1 cellular context compared by ENCODE assay signal in the genomic region with DNA sequence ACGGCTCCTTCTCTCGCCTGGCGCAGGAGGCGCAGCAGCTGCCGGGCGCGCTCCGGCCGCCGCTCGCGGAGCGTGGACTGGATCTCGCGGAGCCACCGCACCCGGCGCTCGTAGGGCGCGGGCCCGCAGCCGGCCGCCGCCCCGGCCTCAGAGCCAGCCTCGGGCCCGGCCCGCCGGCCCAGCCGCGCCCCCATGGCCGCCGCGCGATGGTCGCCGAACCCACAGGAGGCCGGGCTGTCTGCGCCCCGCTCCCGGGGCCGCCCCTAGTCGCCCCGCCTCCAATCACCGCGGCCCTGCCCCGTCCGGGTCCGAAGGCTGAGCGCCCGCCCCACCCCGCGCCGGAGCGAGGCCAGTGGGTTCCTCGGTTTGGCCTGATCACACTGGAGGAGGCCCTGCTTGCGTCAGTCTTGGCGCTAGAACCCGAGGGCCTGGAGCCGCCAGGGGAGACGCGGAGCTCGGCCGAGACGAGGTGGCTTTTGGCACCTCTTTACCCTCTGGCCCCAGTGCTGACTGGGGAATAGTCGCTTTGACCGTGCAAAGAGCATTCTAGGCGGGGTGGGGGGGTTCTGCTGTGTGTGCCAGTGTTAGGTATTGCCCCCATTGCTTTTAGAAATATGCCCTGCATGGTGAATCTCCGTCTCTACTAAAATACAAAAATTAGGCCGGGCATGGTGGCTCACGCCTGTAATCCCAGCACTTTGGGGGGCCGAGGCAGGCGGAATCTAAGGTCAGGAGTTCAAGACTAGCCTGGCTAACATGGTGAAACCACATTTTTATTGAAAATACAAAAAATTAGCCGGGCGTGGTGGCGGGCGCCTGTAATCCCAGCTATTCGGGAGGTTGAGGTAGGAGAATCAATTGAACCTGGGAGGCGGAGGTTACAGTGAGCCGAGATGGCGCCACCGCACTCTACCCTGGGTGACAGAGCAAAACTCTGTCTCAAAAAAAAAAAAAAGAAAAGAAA.
TF ChIP-seq lines count a peak whose summit lies in the region.

A gene with protein sequence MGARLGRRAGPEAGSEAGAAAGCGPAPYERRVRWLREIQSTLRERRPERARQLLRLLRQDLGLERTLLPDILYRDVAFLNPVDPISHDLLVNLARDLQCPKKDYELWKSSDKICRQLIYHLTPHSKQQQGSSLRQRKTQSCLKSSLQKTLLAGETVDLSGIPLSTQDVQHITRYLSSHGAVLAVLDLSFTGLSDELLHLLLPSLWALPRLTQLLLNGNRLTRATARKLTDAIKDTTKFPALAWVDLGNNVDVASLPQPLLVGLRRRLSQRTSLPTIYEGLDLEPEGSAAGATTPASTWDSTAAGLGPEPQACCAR (minus strand): TSS at position 228 of the 964 bp plus-strand sequence. CDS start 34 bp downstream, at position 194.

TF ChIP-seq in HepG2, 621 proteins besides CTCF, POLR2A, EP300 and RAD21 (continued from another document and continues in another):
- TF ChIP-seq, protein P1, sequence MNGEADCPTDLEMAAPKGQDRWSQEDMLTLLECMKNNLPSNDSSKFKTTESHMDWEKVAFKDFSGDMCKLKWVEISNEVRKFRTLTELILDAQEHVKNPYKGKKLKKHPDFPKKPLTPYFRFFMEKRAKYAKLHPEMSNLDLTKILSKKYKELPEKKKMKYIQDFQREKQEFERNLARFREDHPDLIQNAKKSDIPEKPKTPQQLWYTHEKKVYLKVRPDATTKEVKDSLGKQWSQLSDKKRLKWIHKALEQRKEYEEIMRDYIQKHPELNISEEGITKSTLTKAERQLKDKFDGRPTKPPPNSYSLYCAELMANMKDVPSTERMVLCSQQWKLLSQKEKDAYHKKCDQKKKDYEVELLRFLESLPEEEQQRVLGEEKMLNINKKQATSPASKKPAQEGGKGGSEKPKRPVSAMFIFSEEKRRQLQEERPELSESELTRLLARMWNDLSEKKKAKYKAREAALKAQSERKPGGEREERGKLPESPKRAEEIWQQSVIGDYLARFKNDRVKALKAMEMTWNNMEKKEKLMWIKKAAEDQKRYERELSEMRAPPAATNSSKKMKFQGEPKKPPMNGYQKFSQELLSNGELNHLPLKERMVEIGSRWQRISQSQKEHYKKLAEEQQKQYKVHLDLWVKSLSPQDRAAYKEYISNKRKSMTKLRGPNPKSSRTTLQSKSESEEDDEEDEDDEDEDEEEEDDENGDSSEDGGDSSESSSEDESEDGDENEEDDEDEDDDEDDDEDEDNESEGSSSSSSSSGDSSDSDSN (CRISPR knock-in tag; IDR thresholded peaks at IDR 0.05), result peak; percentile 90
- no peak for TF ChIP-seq KDM1A (CRISPR knock-in tag; IDR thresholded peaks at IDR 0.05)
- TF ChIP-seq YY1 (IDR thresholded peaks at IDR 0.05; ENCODE audit: insufficient read depth, insufficient replicate concordance, low read depth, low read length), result peak; percentile 80
- peak; percentile 88 for TF ChIP-seq ZMAT3 (CRISPR knock-in tag; conservative IDR thresholded peaks at IDR 0.05)
- TF ChIP-seq RBM39 (IDR thresholded peaks at IDR 0.05; ENCODE audit: low read depth, low read length, poor library complexity, severe bottlenecking), result peak; percentile 26
- TF ChIP-seq, protein P2, sequence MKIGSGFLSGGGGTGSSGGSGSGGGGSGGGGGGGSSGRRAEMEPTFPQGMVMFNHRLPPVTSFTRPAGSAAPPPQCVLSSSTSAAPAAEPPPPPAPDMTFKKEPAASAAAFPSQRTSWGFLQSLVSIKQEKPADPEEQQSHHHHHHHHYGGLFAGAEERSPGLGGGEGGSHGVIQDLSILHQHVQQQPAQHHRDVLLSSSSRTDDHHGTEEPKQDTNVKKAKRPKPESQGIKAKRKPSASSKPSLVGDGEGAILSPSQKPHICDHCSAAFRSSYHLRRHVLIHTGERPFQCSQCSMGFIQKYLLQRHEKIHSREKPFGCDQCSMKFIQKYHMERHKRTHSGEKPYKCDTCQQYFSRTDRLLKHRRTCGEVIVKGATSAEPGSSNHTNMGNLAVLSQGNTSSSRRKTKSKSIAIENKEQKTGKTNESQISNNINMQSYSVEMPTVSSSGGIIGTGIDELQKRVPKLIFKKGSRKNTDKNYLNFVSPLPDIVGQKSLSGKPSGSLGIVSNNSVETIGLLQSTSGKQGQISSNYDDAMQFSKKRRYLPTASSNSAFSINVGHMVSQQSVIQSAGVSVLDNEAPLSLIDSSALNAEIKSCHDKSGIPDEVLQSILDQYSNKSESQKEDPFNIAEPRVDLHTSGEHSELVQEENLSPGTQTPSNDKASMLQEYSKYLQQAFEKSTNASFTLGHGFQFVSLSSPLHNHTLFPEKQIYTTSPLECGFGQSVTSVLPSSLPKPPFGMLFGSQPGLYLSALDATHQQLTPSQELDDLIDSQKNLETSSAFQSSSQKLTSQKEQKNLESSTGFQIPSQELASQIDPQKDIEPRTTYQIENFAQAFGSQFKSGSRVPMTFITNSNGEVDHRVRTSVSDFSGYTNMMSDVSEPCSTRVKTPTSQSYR (CRISPR knock-in tag; IDR thresholded peaks at IDR 0.05; ENCODE audit: borderline replicate concordance), result peak; percentile 60; the same call in 1 of the 2 replicates
- TF ChIP-seq, protein P3, sequence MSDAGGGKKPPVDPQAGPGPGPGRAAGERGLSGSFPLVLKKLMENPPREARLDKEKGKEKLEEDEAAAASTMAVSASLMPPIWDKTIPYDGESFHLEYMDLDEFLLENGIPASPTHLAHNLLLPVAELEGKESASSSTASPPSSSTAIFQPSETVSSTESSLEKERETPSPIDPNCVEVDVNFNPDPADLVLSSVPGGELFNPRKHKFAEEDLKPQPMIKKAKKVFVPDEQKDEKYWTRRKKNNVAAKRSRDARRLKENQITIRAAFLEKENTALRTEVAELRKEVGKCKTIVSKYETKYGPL (CRISPR knock-in tag; IDR thresholded peaks at IDR 0.05), result no peak
- peak; percentile 51; the same call in 1 of the 2 replicates for TF ChIP-seq ZNF607 (CRISPR knock-in tag; IDR thresholded peaks at IDR 0.05; ENCODE audit: borderline replicate concordance)
- TF ChIP-seq, protein P4, sequence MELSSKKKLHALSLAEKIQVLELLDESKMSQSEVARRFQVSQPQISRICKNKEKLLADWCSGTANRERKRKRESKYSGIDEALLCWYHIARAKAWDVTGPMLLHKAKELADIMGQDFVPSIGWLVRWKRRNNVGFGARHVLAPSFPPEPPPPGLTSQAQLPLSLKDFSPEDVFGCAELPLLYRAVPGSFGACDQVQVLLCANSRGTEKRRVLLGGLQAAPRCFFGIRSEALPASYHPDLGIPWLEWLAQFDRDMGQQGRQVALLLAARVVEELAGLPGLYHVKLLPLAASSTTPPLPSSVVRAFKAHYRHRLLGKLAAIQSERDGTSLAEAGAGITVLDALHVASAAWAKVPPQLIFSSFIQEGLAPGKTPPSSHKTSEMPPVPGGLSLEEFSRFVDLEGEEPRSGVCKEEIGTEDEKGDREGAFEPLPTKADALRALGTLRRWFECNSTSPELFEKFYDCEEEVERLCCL (CRISPR knock-in tag; IDR thresholded peaks at IDR 0.05; ENCODE audit: borderline replicate concordance), result no peak
- no peak for TF ChIP-seq HCFC1 (IDR thresholded peaks at IDR 0.05; ENCODE audit: low read depth, low read length)
- no peak for TF ChIP-seq EED (CRISPR knock-in tag; IDR thresholded peaks at IDR 0.05)
- peak; percentile 68; the same call in 1 of the 2 replicates for TF ChIP-seq ZNF703 (CRISPR knock-in tag; IDR thresholded peaks at IDR 0.05; ENCODE audit: borderline replicate concordance)
- 0 out of 2 replicates have a peak, but pooled peaks have one; percentile 10 for TF ChIP-seq MIER3 (CRISPR knock-in tag; IDR thresholded peaks at IDR 0.05; ENCODE audit: borderline replicate concordance)
- TF ChIP-seq TCF7 (IDR thresholded peaks at IDR 0.05; ENCODE audit: low read depth), result no peak
- no peak for TF ChIP-seq CCDC6 (CRISPR knock-in tag; IDR thresholded peaks at IDR 0.05)
- TF ChIP-seq ZBTB7A (CRISPR knock-in tag; IDR thresholded peaks at IDR 0.05), result 0 out of 2 replicates have a peak, but pooled peaks have one; percentile 27
- TF ChIP-seq ZSCAN29 (CRISPR knock-in tag; conservative IDR thresholded peaks at IDR 0.05), result no peak
- TF ChIP-seq, protein P5, sequence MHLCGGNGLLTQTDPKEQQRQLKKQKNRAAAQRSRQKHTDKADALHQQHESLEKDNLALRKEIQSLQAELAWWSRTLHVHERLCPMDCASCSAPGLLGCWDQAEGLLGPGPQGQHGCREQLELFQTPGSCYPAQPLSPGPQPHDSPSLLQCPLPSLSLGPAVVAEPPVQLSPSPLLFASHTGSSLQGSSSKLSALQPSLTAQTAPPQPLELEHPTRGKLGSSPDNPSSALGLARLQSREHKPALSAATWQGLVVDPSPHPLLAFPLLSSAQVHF (CRISPR knock-in tag; IDR thresholded peaks at IDR 0.05), result 0 out of 2 replicates have a peak, but pooled peaks have one; percentile 30
- TF ChIP-seq, protein P6, sequence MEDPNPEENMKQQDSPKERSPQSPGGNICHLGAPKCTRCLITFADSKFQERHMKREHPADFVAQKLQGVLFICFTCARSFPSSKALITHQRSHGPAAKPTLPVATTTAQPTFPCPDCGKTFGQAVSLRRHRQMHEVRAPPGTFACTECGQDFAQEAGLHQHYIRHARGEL (CRISPR knock-in tag; IDR thresholded peaks at IDR 0.05), result no peak
- 0 out of 2 replicates have a peak, but pooled peaks have one; percentile 65 for TF ChIP-seq REL (CRISPR knock-in tag; conservative IDR thresholded peaks at IDR 0.05)
- peak; percentile 44; the same call in 1 of the 2 replicates for TF ChIP-seq YEATS2 (CRISPR knock-in tag; IDR thresholded peaks at IDR 0.05; ENCODE audit: borderline replicate concordance)
- no peak for TF ChIP-seq ZNF549 (CRISPR knock-in tag; IDR thresholded peaks at IDR 0.05)
- TF ChIP-seq, protein P7, sequence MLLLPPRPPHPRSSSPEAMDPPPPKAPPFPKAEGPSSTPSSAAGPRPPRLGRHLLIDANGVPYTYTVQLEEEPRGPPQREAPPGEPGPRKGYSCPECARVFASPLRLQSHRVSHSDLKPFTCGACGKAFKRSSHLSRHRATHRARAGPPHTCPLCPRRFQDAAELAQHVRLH (CRISPR knock-in tag; IDR thresholded peaks at IDR 0.05; ENCODE audit: borderline replicate concordance, low read depth), result peak; percentile 69; the same call in 1 of the 2 replicates
- TF ChIP-seq, protein P8, sequence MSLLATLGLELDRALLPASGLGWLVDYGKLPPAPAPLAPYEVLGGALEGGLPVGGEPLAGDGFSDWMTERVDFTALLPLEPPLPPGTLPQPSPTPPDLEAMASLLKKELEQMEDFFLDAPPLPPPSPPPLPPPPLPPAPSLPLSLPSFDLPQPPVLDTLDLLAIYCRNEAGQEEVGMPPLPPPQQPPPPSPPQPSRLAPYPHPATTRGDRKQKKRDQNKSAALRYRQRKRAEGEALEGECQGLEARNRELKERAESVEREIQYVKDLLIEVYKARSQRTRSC (CRISPR knock-in tag; IDR thresholded peaks at IDR 0.05; ENCODE audit: low read depth), result no peak
- no peak for TF ChIP-seq SRSF9 (IDR thresholded peaks at IDR 0.05; ENCODE audit: borderline replicate concordance, insufficient read depth, low read depth, low read length, poor library complexity, severe bottlenecking)
- TF ChIP-seq RARA (CRISPR knock-in tag; IDR thresholded peaks at IDR 0.05), result peak; percentile 73
- TF ChIP-seq HOXA5 (CRISPR knock-in tag; IDR thresholded peaks at IDR 0.05), result 0 out of 2 replicates have a peak, but pooled peaks have one; percentile 56
- TF ChIP-seq ZZZ3 (CRISPR knock-in tag; IDR thresholded peaks at IDR 0.05; ENCODE audit: borderline replicate concordance), result 0 out of 2 replicates have a peak, but pooled peaks have one; percentile 43
- TF ChIP-seq ZNF12 (CRISPR knock-in tag; IDR thresholded peaks at IDR 0.05), result no peak
- peak; percentile 68; the same call in 1 of the 2 replicates for TF ChIP-seq ZNF788 (CRISPR knock-in tag; IDR thresholded peaks at IDR 0.05; ENCODE audit: borderline replicate concordance)
- no peak for TF ChIP-seq MLLT10 (CRISPR knock-in tag; IDR thresholded peaks at IDR 0.05)
- TF ChIP-seq NFE2L2 (IDR thresholded peaks at IDR 0.05; ENCODE audit: low read length), result no peak
- TF ChIP-seq, protein P9, sequence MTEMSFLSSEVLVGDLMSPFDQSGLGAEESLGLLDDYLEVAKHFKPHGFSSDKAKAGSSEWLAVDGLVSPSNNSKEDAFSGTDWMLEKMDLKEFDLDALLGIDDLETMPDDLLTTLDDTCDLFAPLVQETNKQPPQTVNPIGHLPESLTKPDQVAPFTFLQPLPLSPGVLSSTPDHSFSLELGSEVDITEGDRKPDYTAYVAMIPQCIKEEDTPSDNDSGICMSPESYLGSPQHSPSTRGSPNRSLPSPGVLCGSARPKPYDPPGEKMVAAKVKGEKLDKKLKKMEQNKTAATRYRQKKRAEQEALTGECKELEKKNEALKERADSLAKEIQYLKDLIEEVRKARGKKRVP (CRISPR knock-in tag; IDR thresholded peaks at IDR 0.05), result peak in 1 of 2 experiments; percentile 95; a peak in 2 of 4 replicates
- TF ChIP-seq, protein P10, sequence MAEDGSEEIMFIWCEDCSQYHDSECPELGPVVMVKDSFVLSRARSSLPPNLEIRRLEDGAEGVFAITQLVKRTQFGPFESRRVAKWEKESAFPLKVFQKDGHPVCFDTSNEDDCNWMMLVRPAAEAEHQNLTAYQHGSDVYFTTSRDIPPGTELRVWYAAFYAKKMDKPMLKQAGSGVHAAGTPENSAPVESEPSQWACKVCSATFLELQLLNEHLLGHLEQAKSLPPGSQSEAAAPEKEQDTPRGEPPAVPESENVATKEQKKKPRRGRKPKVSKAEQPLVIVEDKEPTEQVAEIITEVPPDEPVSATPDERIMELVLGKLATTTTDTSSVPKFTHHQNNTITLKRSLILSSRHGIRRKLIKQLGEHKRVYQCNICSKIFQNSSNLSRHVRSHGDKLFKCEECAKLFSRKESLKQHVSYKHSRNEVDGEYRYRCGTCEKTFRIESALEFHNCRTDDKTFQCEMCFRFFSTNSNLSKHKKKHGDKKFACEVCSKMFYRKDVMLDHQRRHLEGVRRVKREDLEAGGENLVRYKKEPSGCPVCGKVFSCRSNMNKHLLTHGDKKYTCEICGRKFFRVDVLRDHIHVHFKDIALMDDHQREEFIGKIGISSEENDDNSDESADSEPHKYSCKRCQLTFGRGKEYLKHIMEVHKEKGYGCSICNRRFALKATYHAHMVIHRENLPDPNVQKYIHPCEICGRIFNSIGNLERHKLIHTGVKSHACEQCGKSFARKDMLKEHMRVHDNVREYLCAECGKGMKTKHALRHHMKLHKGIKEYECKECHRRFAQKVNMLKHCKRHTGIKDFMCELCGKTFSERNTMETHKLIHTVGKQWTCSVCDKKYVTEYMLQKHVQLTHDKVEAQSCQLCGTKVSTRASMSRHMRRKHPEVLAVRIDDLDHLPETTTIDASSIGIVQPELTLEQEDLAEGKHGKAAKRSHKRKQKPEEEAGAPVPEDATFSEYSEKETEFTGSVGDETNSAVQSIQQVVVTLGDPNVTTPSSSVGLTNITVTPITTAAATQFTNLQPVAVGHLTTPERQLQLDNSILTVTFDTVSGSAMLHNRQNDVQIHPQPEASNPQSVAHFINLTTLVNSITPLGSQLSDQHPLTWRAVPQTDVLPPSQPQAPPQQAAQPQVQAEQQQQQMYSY (CRISPR knock-in tag; IDR thresholded peaks at IDR 0.05), result peak; percentile 42; the same call in 1 of the 2 replicates
- no peak for TF ChIP-seq ZNF790 (CRISPR knock-in tag; IDR thresholded peaks at IDR 0.05; ENCODE audit: borderline replicate concordance)
- TF ChIP-seq ZNF543 (CRISPR knock-in tag; IDR thresholded peaks at IDR 0.05), result no peak; the same call in none of the 2 replicates
- no peak for TF ChIP-seq GABPA (IDR thresholded peaks at IDR 0.05; ENCODE audit: low read depth, low read length)
- TF ChIP-seq GABPA (CRISPR knock-in tag; IDR thresholded peaks at IDR 0.05; ENCODE audit: low read depth), result no peak
- peak; percentile 95; the same call in 1 of the 2 replicates for TF ChIP-seq ZNF816 (CRISPR knock-in tag; IDR thresholded peaks at IDR 0.05; ENCODE audit: borderline replicate concordance)
